In genomic region chr14:25014440-25014839, GRCh38 we compare ENCODE assay signal across 16 cellular contexts. TPM values are rescaled to one million over a fixed set of nuclear protein-coding genes. Genes with fewer than 3 reads are reported as not detected.
"Had no signal": no experiment of that assay in that cellular context is flagged by ENCODE, and none has a peak within 500 bp of the region (broad histone marks: within the 10 kb centered on the region; RNA-seq: fewer than 3 reads in every experiment).

No MANE protein-coding gene starts in this region.

- H3K36me3 ChIP-seq: adrenal gland, neural progenitor cell, upper lobe of right lung had no signal

- H3K4me2 ChIP-seq: neural progenitor cell had no signal

- H3K4me1 ChIP-seq: adrenal gland, neural progenitor cell, upper lobe of right lung had no signal

- H2AFZ ChIP-seq: neural progenitor cell had no signal

- H3K4me3 ChIP-seq: adrenal gland, neural progenitor cell, upper lobe of right lung had no signal

- DNase-seq: activated CD4-positive, alpha-beta T cell treated with anti-CD3 and anti-CD28 coated beads for 48 hours; activated naive CD4-positive, alpha-beta T cell treated with anti-CD3 and anti-CD28 coated beads, Interleukin-2, amount 10 ng/mL, durations not matched to agents 7 days and 5 days; activated T-cell treated with anti-CD3 and anti-CD28 coated beads for 4 hours; adrenal gland; central memory CD4-positive, alpha-beta T cell; effector memory CD4-positive, alpha-beta T cell; immature natural killer cell; stimulated activated CD4-positive, alpha-beta T cell treated with anti-CD3 and anti-CD28 coated beads, Interleukin-12 subunit alpha, Interleukin-12 subunit beta, amount 100 ng/mL, for 4 hours; stimulated activated naive CD4-positive, alpha-beta T cell treated with Interleukin-2 at 50 U/mL for 16 hours; T-cell; T1000; upper lobe of right lung had no signal

- ATAC-seq: sciatic nerve, T-cell, upper lobe of right lung had no signal

- H3K9ac ChIP-seq: neural progenitor cell had no signal

- H3K9me3 ChIP-seq: adrenal gland, upper lobe of right lung had no signal

- H3K27me3 ChIP-seq: adrenal gland, neural progenitor cell, upper lobe of right lung had no signal

- H3K27ac ChIP-seq: adrenal gland, epithelial cell of prostate, neural progenitor cell, upper lobe of right lung had no signal

RNA-seq across cellular contexts. Expression of gene STXBP6, which starts 35.5 kb away (rescaled TPM):
- total RNA-seq: activated T-helper 2 cell treated with anti-CD3 and anti-CD28 coated beads, Interferon-gamma antibody, Interleukin-2, Interleukin-4, amounts not matched to agents 10 μg/mL and 5 μg/mL and 100 μg/mL, durations not matched to agents 14 hours and 24 hours and 36 hours had no signal
- polyA plus RNA-seq: immature natural killer cell had no signal
